Comparison of ENCODE assay signal across 13 cellular contexts in the genomic region with DNA sequence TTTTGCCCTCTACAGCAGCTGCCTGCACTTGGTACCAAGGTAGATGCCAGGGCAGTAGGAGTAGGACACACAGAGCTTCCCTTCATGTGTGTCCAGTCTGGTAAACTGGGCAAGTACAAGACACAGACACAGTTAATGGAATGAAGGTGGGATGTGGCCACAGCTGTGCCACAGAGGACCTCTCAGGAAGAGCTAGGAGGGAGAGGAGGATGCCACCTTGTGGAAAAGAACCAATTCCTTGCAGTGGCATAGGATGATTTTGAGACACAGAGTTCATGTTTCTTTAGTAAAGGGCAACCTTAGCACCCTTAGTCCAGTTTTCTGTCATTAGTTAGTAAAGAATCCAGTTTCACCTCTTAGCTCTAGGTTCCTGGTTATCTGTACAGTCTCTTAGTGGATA. TPM values are rescaled to one million over a fixed set of nuclear protein-coding genes. Genes with fewer than 3 reads are reported as not detected.
DNase-seq lines count a peak whose midpoint lies in the region; ATAC-seq and TF ChIP-seq lines count a peak whose summit lies in the region.
"Had no signal": no experiment of that assay in that cellular context is flagged by ENCODE, and none has a peak within 500 bp of the region (broad histone marks: within the 10 kb centered on the region; RNA-seq: fewer than 3 reads in every experiment).

No MANE protein-coding gene starts in this region.

- H3K27me3 ChIP-seq in GM23248 (replicated peaks; ENCODE audit: insufficient read depth) (no peaks in the 10 kb centered on the region), endodermal cell (ENCODE audit: control insufficient read depth, insufficient read depth, low read length, poor library complexity, severe bottlenecking) (no peaks in the 10 kb centered on the region), tibial artery (no peaks in the 10 kb centered on the region)

- no peaks in the 10 kb centered on the region for H3K9me3 ChIP-seq in GM23248 (ENCODE audit: low read depth)
- H3K9me3 ChIP-seq in endodermal cell (ENCODE audit: control insufficient read depth, low read length), result no peaks in the 10 kb centered on the region
- no peaks in the 10 kb centered on the region for H3K9me3 ChIP-seq in tibial artery

- no peaks in the 10 kb centered on the region for H4K20me1 ChIP-seq in GM23248 (ENCODE audit: insufficient read depth)

- ATAC-seq in left lobe of liver (peak; percentile 39), GM19324 (IDR thresholded peaks at IDR 0.05; ENCODE audit: low FRiP score, unreplicated experiment) (no peak)

- peaks cover 24% of the 10 kb centered on the region for H3K4me1 ChIP-seq in GM23248 (ENCODE audit: insufficient read depth)
- peaks cover 9% of the 10 kb centered on the region for H3K4me1 ChIP-seq in endodermal cell (ENCODE audit: control insufficient read depth, insufficient read depth, low read length)
- no peaks in the 10 kb centered on the region for H3K4me1 ChIP-seq in tibial artery

- in situ Hi-C loops in GM23248 (cut with MboI), result loop anchor here (10.0 kb wide), 1 partner anchor 148 kb away; no protein-coding TSS in a partner anchor

- no peak overlapping the region for H2AFZ ChIP-seq in GM23248

- H3K27ac Mint-ChIP-seq in immature natural killer cell (peak overlapping the region in 1 of 6 donors; percentile 43), endodermal cell (no peak overlapping the region)
- H3K27ac Mint-ChIP-seq: activated CD4-positive, alpha-beta T cell treated with anti-CD3 and anti-CD28 coated beads, Interleukin-2, amount 10 ng/mL, durations not matched to agents 7 days and 5 days; dendritic cell treated with granulocyte-macrophage colony-stimulating factor and Interleukin-4, amounts not matched to agents 40 ng/mL and 50 ng/mL, for 4 days; type B pancreatic cell had no signal

- H3K27me3 Mint-ChIP-seq in immature natural killer cell (ENCODE audit: low read depth in 3 of 3) (peaks cover 0 to 4% (median 2%) of the 10 kb centered on the region in 3 donors), endodermal cell (ENCODE audit: insufficient read depth) (no peaks in the 10 kb centered on the region)
- H3K27me3 Mint-ChIP-seq: activated CD4-positive, alpha-beta T cell treated with anti-CD3 and anti-CD28 coated beads, Interleukin-2, amount 10 ng/mL, durations not matched to agents 7 days and 5 days; dendritic cell treated with granulocyte-macrophage colony-stimulating factor and Interleukin-4, amounts not matched to agents 40 ng/mL and 50 ng/mL, for 4 days; type B pancreatic cell had no signal

- no peak overlapping the region for H3K4me2 ChIP-seq in GM23248 (ENCODE audit: unreplicated experiment)

- H3K9ac ChIP-seq in GM23248 (no peak overlapping the region), endodermal cell (ENCODE audit: extremely low read depth, low read length, poor library complexity, severe bottlenecking) (no peak overlapping the region)

- H3K9me3 Mint-ChIP-seq in immature natural killer cell (no peaks in the 10 kb centered on the region), endodermal cell (no peaks in the 10 kb centered on the region)
- H3K9me3 Mint-ChIP-seq: activated CD4-positive, alpha-beta T cell treated with anti-CD3 and anti-CD28 coated beads, Interleukin-2, amount 10 ng/mL, durations not matched to agents 7 days and 5 days; dendritic cell treated with granulocyte-macrophage colony-stimulating factor and Interleukin-4, amounts not matched to agents 40 ng/mL and 50 ng/mL, for 4 days; type B pancreatic cell had no signal

- peaks cover 17 to 26% of the 10 kb centered on the region in 2 donors for H3K4me1 Mint-ChIP-seq in immature natural killer cell
- peaks cover 12% of the 10 kb centered on the region for H3K4me1 Mint-ChIP-seq in endodermal cell

- H3K4me3 ChIP-seq in GM23248 (no peak overlapping the region), endodermal cell (ENCODE audit: low read length) (no peak overlapping the region), tibial artery (no peak overlapping the region)

- no peaks in the 10 kb centered on the region for H3K9me2 ChIP-seq in GM23248 (ENCODE audit: insufficient read depth)

- no peak overlapping the region for H3K27ac ChIP-seq in GM23248
- H3K27ac ChIP-seq in endodermal cell (ENCODE audit: low read depth, low read length), result no peak overlapping the region
- H3K27ac ChIP-seq in tibial artery, result no peak overlapping the region

- H3F3A ChIP-seq in GM23248 (ENCODE audit: insufficient read depth), result peaks cover 46% of the 10 kb centered on the region

- TF ChIP-seq CTCF in endodermal cell (conservative IDR thresholded peaks at IDR 0.05), result no peak
- no peak for TF ChIP-seq CTCF in tibial artery (IDR thresholded peaks at IDR 0.05)

- peaks cover 13% of the 10 kb centered on the region for H3K36me3 ChIP-seq in GM23248 (ENCODE audit: low read depth)
- peaks cover 71% of the 10 kb centered on the region for H3K36me3 ChIP-seq in endodermal cell (ENCODE audit: control insufficient read depth, insufficient read depth, low read length)
- peaks cover 62 to 77% (median 67%) of the 10 kb centered on the region in 3 donors for H3K36me3 ChIP-seq in tibial artery

- DNase-seq in COR-L47 (lab: John Stamatoyannopoulos, UW), result peak; percentile 19
- DNase-seq in GM23248, result peak; percentile 23
- DNase-seq in SW480 (ENCODE audit: low spot score), result peak; percentile 9
- no peak for DNase-seq in left lobe of liver (ENCODE audit: low spot score)
- no peak for DNase-seq in immature natural killer cell
- no peak for DNase-seq in endodermal cell
- DNase-seq in tibial artery, result no peak
- DNase-seq: NCI-H2107, SIG-M5 had no signal

- peaks cover 16 to 47% (median 18%) of the 10 kb centered on the region in 3 donors for H3K36me3 Mint-ChIP-seq in immature natural killer cell
- peaks cover 59% of the 10 kb centered on the region for H3K36me3 Mint-ChIP-seq in endodermal cell (ENCODE audit: low read depth)

- no peak overlapping the region for H3K4me3 Mint-ChIP-seq in immature natural killer cell
- no peak overlapping the region for H3K4me3 Mint-ChIP-seq in endodermal cell
- H3K4me3 Mint-ChIP-seq: activated CD4-positive, alpha-beta T cell treated with anti-CD3 and anti-CD28 coated beads, Interleukin-2, amount 10 ng/mL, durations not matched to agents 7 days and 5 days; dendritic cell treated with granulocyte-macrophage colony-stimulating factor and Interleukin-4, amounts not matched to agents 40 ng/mL and 50 ng/mL, for 4 days; type B pancreatic cell had no signal

- H3K79me2 ChIP-seq in GM23248 (ENCODE audit: insufficient read depth), result peaks cover 8% of the 10 kb centered on the region; the same call in 1 of the 2 replicates

- intact Hi-C loops in tibial artery (cut with DNase I; ENCODE audit: low total_unique reads), result loop anchor here (5.0 kb wide), 2 partner anchors 86 to 151 kb away; no protein-coding TSS in a partner anchor

RNA-seq across cellular contexts. Expression of gene TBC1D14, which starts 36.3 kb away (rescaled TPM):
- total RNA-seq in GM23248 (2014; rRNA removed; shearing (Covaris generic)), result 39.1 and 48.7 TPM in 2 replicates
- 20.0 and 20.4 TPM in 2 replicates for polyA plus RNA-seq in GM23248 (2016; fragmentation: Nextera tagmentation; extraction: Ambion mirVana)
- total RNA-seq in left lobe of liver, result 29.3 TPM
- polyA plus RNA-seq in immature natural killer cell, result 10 to 100 TPM; 25.6 to 39.8 (median 26.6) TPM
- total RNA-seq in endodermal cell, result 10 to 100 TPM; 42.3 to 43.5 TPM
- 40.4 TPM for polyA plus RNA-seq in endodermal cell (2013, experiment 1 of 2)
- 42.0 TPM for polyA plus RNA-seq in endodermal cell (2013, experiment 2 of 2)

Comparison
In these comparisons a context has a peak if more than half of its experiments do, and no peak if none do; other contexts are left out.
1. DNase-seq: peak in COR-L47 (single experiment), GM23248 (single experiment) and SW480 (single experiment); none in left lobe of liver (single experiment), immature natural killer cell (0 of 3), endodermal cell (single experiment) and tibial artery (0 of 2).